In genomic region chr9:37422289-37423104, GRCh38 we compare ENCODE assay signal across 1 cellular context.
TF ChIP-seq lines count a peak whose summit lies in the region.

GRHPR (plus strand) TSS chr9:37422696; CDS start chr9:37422751, 55 bp downstream.

TF ChIP-seq in IMR-90, 13 proteins besides CTCF, POLR2A, EP300 and RAD21 (continued from another document):
- TF ChIP-seq MAZ (IDR thresholded peaks at IDR 0.05; ENCODE audit: borderline replicate concordance, low read depth, low read length) (peak; percentile 71; the same call in 1 of the 2 replicates), RFX5 (IDR thresholded peaks at IDR 0.05; ENCODE audit: low read depth, low read length) (no peak), BHLHE40 (IDR thresholded peaks at IDR 0.05; ENCODE audit: low read depth, low read length) (peak; percentile 35; the same call in 1 of the 2 replicates)
- TF ChIP-seq, protein P1, sequence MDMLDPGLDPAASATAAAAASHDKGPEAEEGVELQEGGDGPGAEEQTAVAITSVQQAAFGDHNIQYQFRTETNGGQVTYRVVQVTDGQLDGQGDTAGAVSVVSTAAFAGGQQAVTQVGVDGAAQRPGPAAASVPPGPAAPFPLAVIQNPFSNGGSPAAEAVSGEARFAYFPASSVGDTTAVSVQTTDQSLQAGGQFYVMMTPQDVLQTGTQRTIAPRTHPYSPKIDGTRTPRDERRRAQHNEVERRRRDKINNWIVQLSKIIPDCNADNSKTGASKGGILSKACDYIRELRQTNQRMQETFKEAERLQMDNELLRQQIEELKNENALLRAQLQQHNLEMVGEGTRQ (IDR thresholded peaks at IDR 0.05; ENCODE audit: low read depth, low read length) = no peak; the same call in 1 of the 2 replicates
